ENCODE assay signal across 9 cellular contexts in genomic region chr1:54227091-54227602, GRCh38. TPM values are rescaled to one million over a fixed set of nuclear protein-coding genes. Genes with fewer than 3 reads are reported as not detected.
DNase-seq lines count a peak whose midpoint lies in the region; ATAC-seq and TF ChIP-seq lines count a peak whose summit lies in the region.
"Had no signal": no experiment of that assay in that cellular context is flagged by ENCODE, and none has a peak within 500 bp of the region (broad histone marks: within the 10 kb centered on the region; RNA-seq: fewer than 3 reads in every experiment).

No MANE protein-coding gene starts in this region.

- no peak for DNase-seq in activated T-cell treated with anti-CD3 and anti-CD28 coated beads, Interleukin-2, amount 50 U/mL, for 72 hours
- DNase-seq in activated T-cell treated with anti-CD3 and anti-CD28 coated beads, Interleukin-2, amount 50 U/mL, for 4 hours = no peak
- peak; percentile 66 for DNase-seq in hepatocyte (ENCODE audit: low spot score)
- no peak for DNase-seq in tibial nerve (ENCODE audit: low spot score in 2 of 2)
- DNase-seq in RPMI8226 = no peak

- no peaks in the 10 kb centered on the region for H3K9me3 Mint-ChIP-seq in activated T-cell treated with anti-CD3 and anti-CD28 coated beads, Interleukin-2, amount 50 U/mL, for 72 hours
- H3K9me3 Mint-ChIP-seq in activated T-cell treated with anti-CD3 and anti-CD28 coated beads, Interleukin-2, amount 50 U/mL, for 4 hours = no peaks in the 10 kb centered on the region

- no peaks in the 10 kb centered on the region for H3K9me3 ChIP-seq in hepatocyte (ENCODE audit: low read depth)
- H3K9me3 ChIP-seq in tibial nerve = no peaks in the 10 kb centered on the region

- no peak for TF ChIP-seq EP300 in tibial nerve (IDR thresholded peaks at IDR 0.05)

- no peaks in the 10 kb centered on the region for H3K4me1 ChIP-seq in hepatocyte (ENCODE audit: insufficient read depth)
- H3K4me1 ChIP-seq in tibial nerve = peaks cover 0 to 30% (median 8%) of the 10 kb centered on the region in 4 donors

- H2AFZ ChIP-seq in hepatocyte = no peak overlapping the region

- peak overlapping the region; percentile 52 for H3K27ac Mint-ChIP-seq in activated T-cell treated with anti-CD3 and anti-CD28 coated beads, Interleukin-2, amount 50 U/mL, for 72 hours

- no peaks in the 10 kb centered on the region for H3K79me2 ChIP-seq in hepatocyte

- TF ChIP-seq POLR2A in tibial nerve (IDR thresholded peaks at IDR 0.05) = no peak

- H3K27me3 Mint-ChIP-seq in activated T-cell treated with anti-CD3 and anti-CD28 coated beads, Interleukin-2, amount 50 U/mL, for 72 hours (ENCODE audit: low read depth) = no peaks in the 10 kb centered on the region
- H3K27me3 Mint-ChIP-seq in activated T-cell treated with anti-CD3 and anti-CD28 coated beads, Interleukin-2, amount 50 U/mL, for 4 hours (ENCODE audit: low read depth) = no peaks in the 10 kb centered on the region

- H3K9me2 ChIP-seq in hepatocyte (replicated peaks; ENCODE audit: insufficient read depth) = no peaks in the 10 kb centered on the region

- H3K4me3 ChIP-seq in hepatocyte (no peak overlapping the region), tibial nerve (no peak overlapping the region)

- H3K27ac ChIP-seq in hepatocyte (no peak overlapping the region), tibial nerve (peak overlapping the region in 3 of 4 donors; percentile 7 to 55 (median 34))
- H3K27ac ChIP-seq: C4-2B had no signal

- H4K20me1 ChIP-seq in hepatocyte (ENCODE audit: insufficient read depth, poor library complexity, severe bottlenecking) = peaks cover 2% of the 10 kb centered on the region

- no peaks in the 10 kb centered on the region for H3K36me3 ChIP-seq in hepatocyte (replicated peaks; ENCODE audit: insufficient read depth, low read depth)
- H3K36me3 ChIP-seq in tibial nerve = peaks cover 0 to 39% (median 0%) of the 10 kb centered on the region in 3 donors

- H3K36me3 Mint-ChIP-seq in activated T-cell treated with anti-CD3 and anti-CD28 coated beads, Interleukin-2, amount 50 U/mL, for 72 hours (ENCODE audit: insufficient read depth in 2 of 2) = peaks cover 2 to 3% of the 10 kb centered on the region in 2 donors
- H3K36me3 Mint-ChIP-seq in activated T-cell treated with anti-CD3 and anti-CD28 coated beads, Interleukin-2, amount 50 U/mL, for 4 hours (ENCODE audit: insufficient read depth) = peaks cover 2% of the 10 kb centered on the region

- H3K4me3 Mint-ChIP-seq in activated T-cell treated with anti-CD3 and anti-CD28 coated beads, Interleukin-2, amount 50 U/mL, for 72 hours = no peak overlapping the region
- H3K4me3 Mint-ChIP-seq in activated T-cell treated with anti-CD3 and anti-CD28 coated beads, Interleukin-2, amount 50 U/mL, for 4 hours = no peak overlapping the region

- no peak overlapping the region for H3K4me2 ChIP-seq in hepatocyte

- H3K27me3 ChIP-seq in hepatocyte (no peaks in the 10 kb centered on the region), tibial nerve (no peaks in the 10 kb centered on the region)

- 87% methylated on average over 8 of the region's 8 CpGs for WGBS in hepatocyte (ENCODE audit: low lambda C conversion rate, missing lambda C conversion rate)
- 42 to 49% methylated on average over 8 of the region's 8 CpGs for WGBS in tibial nerve, 2 donors

- ATAC-seq in activated T-cell treated with anti-CD3 and anti-CD28 coated beads, Interleukin-2, amount 50 U/mL, for 72 hours (replicated peaks in 1 of 2) = peak in 1 of 2 donors; percentile 6
- ATAC-seq in activated T-cell treated with anti-CD3 and anti-CD28 coated beads, Interleukin-2, amount 50 U/mL, for 4 hours = no peak
- ATAC-seq in SK-N-SH treated with all-trans-retinoic acid at 6 μM for 48 hours (peak; percentile 92), HG02981 (IDR thresholded peaks at IDR 0.05; ENCODE audit: unreplicated experiment) (no peak), GM19328 (IDR thresholded peaks at IDR 0.05; ENCODE audit: unreplicated experiment) (no peak)

- TF ChIP-seq CTCF in hepatocyte (IDR thresholded peaks at IDR 0.05; ENCODE audit: poor library complexity) (no peak), tibial nerve (IDR thresholded peaks at IDR 0.05) (no peak)

- H3K4me1 Mint-ChIP-seq in activated T-cell treated with anti-CD3 and anti-CD28 coated beads, Interleukin-2, amount 50 U/mL, for 72 hours (ENCODE audit: low read depth) = peaks cover 43% of the 10 kb centered on the region
- H3K4me1 Mint-ChIP-seq in activated T-cell treated with anti-CD3 and anti-CD28 coated beads, Interleukin-2, amount 50 U/mL, for 4 hours (ENCODE audit: low read depth) = peaks cover 23% of the 10 kb centered on the region

TF ChIP-seq in SK-N-SH treated with all-trans-retinoic acid at 6 μM for 48 hours, 23 proteins besides CTCF, POLR2A, EP300 and RAD21:
- TF ChIP-seq ESRRG (CRISPR knock-in tag; IDR thresholded peaks at IDR 0.05) = no peak

RNA-seq across cellular contexts. Expression of gene MRPL37, which starts 27.2 kb away (rescaled TPM):
- total RNA-seq in activated T-cell treated with anti-CD3 and anti-CD28 coated beads, Interleukin-2, amount 50 U/mL, for 72 hours = 100 to 1,000 TPM; 150 to 166 TPM
- total RNA-seq in activated T-cell treated with anti-CD3 and anti-CD28 coated beads, Interleukin-2, amount 50 U/mL, for 4 hours = 100 to 1,000 TPM; 172 to 194 (median 185) TPM
- 60.9 and 77.4 TPM in 2 replicates for total RNA-seq in hepatocyte
- polyA plus RNA-seq in hepatocyte = 81.8 and 91.6 TPM in 2 replicates
- 10 to 100 TPM; 39.5 to 60.6 (median 44.3) TPM for total RNA-seq in tibial nerve

RNA-seq across cellular contexts. Expression of gene CYB5RL, which starts 27.3 kb away (rescaled TPM):
- 10 to 100 TPM in 1 of 2 donors, 1 to 10 TPM in 1; 8.4 to 14.0 TPM for total RNA-seq in activated T-cell treated with anti-CD3 and anti-CD28 coated beads, Interleukin-2, amount 50 U/mL, for 72 hours
- 1 to 10 TPM; 7.2 to 8.3 (median 7.7) TPM for total RNA-seq in activated T-cell treated with anti-CD3 and anti-CD28 coated beads, Interleukin-2, amount 50 U/mL, for 4 hours
- total RNA-seq in hepatocyte = 3.4 and 7.5 TPM in 2 replicates
- 3.1 and 4.5 TPM in 2 replicates for polyA plus RNA-seq in hepatocyte
- total RNA-seq in tibial nerve = 1 to 10 TPM; 4.8 to 6.7 (median 5.5) TPM
